8 cellular contexts compared by ENCODE assay signal in the genomic region with DNA sequence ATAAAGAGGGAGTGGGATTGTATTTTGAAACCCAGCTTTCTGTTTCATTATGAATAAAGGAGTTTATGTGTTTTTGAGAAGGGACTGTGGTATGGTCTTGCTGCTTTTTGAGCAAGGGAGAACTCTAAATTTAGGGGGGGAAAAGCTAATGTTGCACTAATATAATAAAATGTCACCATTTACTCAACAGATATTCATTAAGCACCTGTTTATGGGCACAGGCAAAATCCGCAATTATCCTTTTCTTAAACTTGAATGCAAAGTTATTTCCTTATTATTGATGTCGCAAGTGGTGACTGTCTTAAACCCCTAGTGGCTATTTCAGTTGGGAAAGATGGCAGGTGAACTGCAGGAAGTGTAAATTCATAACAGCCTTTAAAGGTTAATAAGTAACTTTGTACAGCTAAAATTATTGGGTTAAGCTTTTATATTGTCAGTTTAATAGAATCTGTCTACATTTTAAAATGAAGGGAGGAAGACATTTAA. TPM values are rescaled to one million over a fixed set of nuclear protein-coding genes. Genes with fewer than 3 reads are reported as not detected.
A peak's percentile ranks its signal among the peaks of the same experiment; 100 is the strongest.
DNase-seq lines count a peak whose midpoint lies in the region; ATAC-seq and TF ChIP-seq lines count a peak whose summit lies in the region.

No MANE protein-coding gene starts in this region.

- H2BK120ac ChIP-seq in trophoblast cell (ENCODE audit: insufficient read depth, low read length, poor library complexity), result no peak overlapping the region

- no peak overlapping the region for H4K12ac ChIP-seq in trophoblast cell (ENCODE audit: low read depth, low read length)

- H3K4me3 ChIP-seq in SJSA1, result peak overlapping the region; percentile 98
- no peak overlapping the region for H3K4me3 ChIP-seq in trophoblast cell (ENCODE audit: low read depth, low read length)

- H4K8ac ChIP-seq in trophoblast cell (ENCODE audit: low read depth, low read length), result no peak overlapping the region

- H3K79me1 ChIP-seq in trophoblast cell (ENCODE audit: low read length), result peaks cover 5% of the 10 kb centered on the region

- no peak overlapping the region for H3K4ac ChIP-seq in trophoblast cell (ENCODE audit: low read depth, low read length)

- H3K9me3 ChIP-seq in SJSA1 (replicated peaks) (peaks cover 3% of the 10 kb centered on the region), trophoblast cell (ENCODE audit: insufficient read depth, low read depth, low read length) (no peaks in the 10 kb centered on the region)

- no peak overlapping the region for H2AFZ ChIP-seq in trophoblast cell (ENCODE audit: insufficient read depth, low read length, poor library complexity)

- no peak overlapping the region for H3K23ac ChIP-seq in trophoblast cell (ENCODE audit: low read length)

- DNase-seq in CD1c-positive myeloid dendritic cell (ENCODE audit: extremely low spot score) (peak; percentile 77), SJSA1 (ENCODE audit: low read depth in 1 of 2, low spot score in 2 of 2) (no peak), erythroblast (lab: John Stamatoyannopoulos, UW) (peak; percentile 66 to 74), trophoblast cell (peak in 1 of 2 donors; percentile 66), T-helper 9 cell (no peak)
- DNase-seq in activated CD4-positive, CD25-positive, alpha-beta regulatory T cell treated with anti-CD3 and anti-CD28 coated beads, Interleukin-2, amount 50 U/mL, for 72 hours, result no peak

- H3K27ac ChIP-seq in SJSA1 (no peak overlapping the region), trophoblast cell (ENCODE audit: low read depth, low read length) (no peak overlapping the region)

- no peak overlapping the region for H3K9ac ChIP-seq in trophoblast cell (ENCODE audit: low read length)

- H3K4me1 ChIP-seq in SJSA1 (replicated peaks) (peaks cover 13% of the 10 kb centered on the region), trophoblast cell (ENCODE audit: control insufficient read depth in 1 of 2, insufficient read depth in 2 of 2, low read length in 2 of 2) (peaks cover 0 to 2% of the 10 kb centered on the region in 2 experiments)

- peaks cover 4% of the 10 kb centered on the region for H3K36me3 ChIP-seq in SJSA1
- H3K36me3 ChIP-seq in trophoblast cell (ENCODE audit: control insufficient read depth in 1 of 2, insufficient read depth in 2 of 2, low read length in 2 of 2), result peaks cover 0 to 2% of the 10 kb centered on the region in 2 experiments

- WGBS in trophoblast cell (ENCODE audit: extremely low coverage, insufficient coverage, insufficient read length), result no CpG with 5 or more reads among the region's 2 CpGs

- H2BK5ac ChIP-seq in trophoblast cell (ENCODE audit: low read depth, low read length, poor library complexity), result no peak overlapping the region

- H3K27me3 ChIP-seq in SJSA1 (replicated peaks), result no peaks in the 10 kb centered on the region
- no peaks in the 10 kb centered on the region for H3K27me3 ChIP-seq in trophoblast cell (ENCODE audit: insufficient read depth, low read length)

- no peak overlapping the region for H3K14ac ChIP-seq in trophoblast cell (ENCODE audit: low read length)

- peak; percentile 10 for TF ChIP-seq POLR2A in erythroblast (IDR thresholded peaks at IDR 0.05; ENCODE audit: low read length)

- H3K79me2 ChIP-seq in trophoblast cell (ENCODE audit: control insufficient read depth, insufficient read depth, low read length, poor library complexity), result peaks cover 7% of the 10 kb centered on the region

- no peak overlapping the region for H4K91ac ChIP-seq in trophoblast cell (ENCODE audit: low read depth, low read length)

- H2AK5ac ChIP-seq in trophoblast cell (ENCODE audit: low read length), result no peak overlapping the region

- H3K18ac ChIP-seq in trophoblast cell (ENCODE audit: low read length), result no peak overlapping the region

- ATAC-seq in GM18870 (IDR thresholded peaks at IDR 0.05; ENCODE audit: unreplicated experiment) (peak; percentile 51), HG03378 (IDR thresholded peaks at IDR 0.05; ENCODE audit: unreplicated experiment) (peak; percentile 44)

- H3K4me2 ChIP-seq in trophoblast cell (ENCODE audit: low read length), result peak overlapping the region; percentile 43

- H2BK12ac ChIP-seq in trophoblast cell (ENCODE audit: low read length), result no peak overlapping the region

RNA-seq across cellular contexts. Expression of gene CDC42SE2, which starts 1.5 kb away (rescaled TPM):
- 51.3 and 66.2 TPM in 2 replicates for total RNA-seq in SJSA1 (2014; rRNA removed; shearing (Covaris generic))
- 15.6 and 16.5 TPM in 2 replicates for polyA plus RNA-seq in trophoblast cell (2013)

Comparison
In these comparisons a context has a peak if more than half of its experiments do, and no peak if none do; other contexts are left out.
1. DNase-seq: peak in CD1c-positive myeloid dendritic cell (single experiment) and erythroblast (2 of 2); none in SJSA1 (0 of 2), activated CD4-positive, CD25-positive, alpha-beta regulatory T cell treated with anti-CD3 and anti-CD28 coated beads, Interleukin-2, amount 50 U/mL, for 72 hours (single experiment) and T-helper 9 cell (single experiment).